ENCODE assay signal across 8 cellular contexts in the genomic region with DNA sequence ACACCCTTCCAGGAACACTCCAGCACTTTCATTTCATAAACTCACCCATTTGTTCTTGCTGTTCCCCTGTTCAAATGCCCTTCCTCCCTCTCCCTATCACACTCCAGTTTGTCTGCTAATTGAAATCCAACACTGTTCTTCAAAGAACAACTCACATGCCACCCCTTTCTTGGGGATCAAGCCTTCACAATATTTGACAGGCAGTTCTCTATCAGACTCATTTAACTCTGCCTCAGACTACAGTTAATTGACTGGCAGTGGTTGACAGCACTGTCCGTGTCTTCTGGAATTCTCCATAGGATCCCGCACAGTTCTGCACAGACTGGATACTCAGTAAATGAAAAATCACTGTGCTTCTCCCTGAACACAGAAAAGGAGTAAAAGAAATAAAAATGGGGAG.
"Had no signal": no experiment of that assay in that cellular context is flagged by ENCODE, and none has a peak within 500 bp of the region (broad histone marks: within the 10 kb centered on the region; RNA-seq: fewer than 3 reads in every experiment).

No MANE protein-coding gene starts in this region.

- DNase-seq: GDM1, GF-D8 had no signal

- H3K4me3 ChIP-seq: GM12878 had no signal

- FAIRE-seq: G401.6, GM12878, GM12891, GM12892, GM18507, GM19239 had no signal
